Comparison of ENCODE assay signal across 16 cellular contexts in genomic region chr6:155647354-155647753, GRCh38.
"Had no signal": no experiment of that assay in that cellular context is flagged by ENCODE, and none has a peak within 500 bp of the region (broad histone marks: within the 10 kb centered on the region; RNA-seq: fewer than 3 reads in every experiment).

No MANE protein-coding gene starts in this region.

- H3K9me3 ChIP-seq: pancreas, testis, upper lobe of right lung had no signal

- H3K27me3 ChIP-seq: esophagus muscularis mucosa, pancreas, stomach, testis, upper lobe of right lung had no signal

- FAIRE-seq: pancreas had no signal

- H3K27ac Mint-ChIP-seq: activated CD4-positive, alpha-beta T cell treated with anti-CD3 and anti-CD28 coated beads, Interleukin-2, amount 10 ng/mL, durations not matched to agents 7 days and 5 days; activated naive CD8-positive, alpha-beta T cell; activated T-cell treated with anti-CD3 and anti-CD28 coated beads, Interleukin-2, amount 50 U/mL, for 72 hours; endodermal cell had no signal

- H3K36me3 ChIP-seq: esophagus muscularis mucosa, pancreas, stomach, upper lobe of right lung had no signal

- H3K27me3 Mint-ChIP-seq: activated CD4-positive, alpha-beta T cell treated with anti-CD3 and anti-CD28 coated beads, Interleukin-2, amount 10 ng/mL, durations not matched to agents 7 days and 5 days; activated naive CD8-positive, alpha-beta T cell had no signal

- H3K27ac ChIP-seq: esophagus muscularis mucosa, stomach, testis, upper lobe of right lung had no signal

- ATAC-seq: activated T-cell treated with anti-CD3 and anti-CD28 coated beads, Interleukin-2, amount 50 U/mL, for 72 hours; pancreas; sciatic nerve; upper lobe of right lung had no signal

- H3K4me3 Mint-ChIP-seq: activated CD4-positive, alpha-beta T cell treated with anti-CD3 and anti-CD28 coated beads, Interleukin-2, amount 10 ng/mL, durations not matched to agents 7 days and 5 days; activated naive CD8-positive, alpha-beta T cell; activated T-cell treated with anti-CD3 and anti-CD28 coated beads, Interleukin-2, amount 50 U/mL, for 72 hours; endodermal cell had no signal

- DNase-seq: activated CD4-positive, alpha-beta T cell treated with anti-CD3 and anti-CD28 coated beads, Interleukin-2, amount 10 ng/mL, durations not matched to agents 7 days and 5 days; activated CD4-positive, CD25-positive, alpha-beta regulatory T cell; activated CD8-positive, alpha-beta memory T cell treated with anti-CD3 and anti-CD28 coated beads, Interleukin-2, amount 50 U/mL, for 48 hours; activated gamma-delta T cell; activated T-cell treated with anti-CD3 and anti-CD28 coated beads, Interleukin-2, amount 50 U/mL, for 72 hours; amygdala; endodermal cell; glutamatergic neuron; pancreas; stimulated activated CD4-positive, alpha-beta T cell treated with anti-CD3 and anti-CD28 coated beads, Interleukin-1b, Interleukin-23, amount 100 ng/mL, for 48 hours; stomach; testis; upper lobe of right lung had no signal

- H3K9me3 Mint-ChIP-seq: activated CD4-positive, alpha-beta T cell treated with anti-CD3 and anti-CD28 coated beads, Interleukin-2, amount 10 ng/mL, durations not matched to agents 7 days and 5 days had no signal

- H3K4me3 ChIP-seq: esophagus muscularis mucosa, pancreas, stomach, testis, upper lobe of right lung had no signal

- H3K4me1 ChIP-seq: esophagus muscularis mucosa, pancreas, stomach, upper lobe of right lung had no signal
